33 cellular contexts compared by ENCODE assay signal in genomic region chr16:49128740-49129139, GRCh38.
"Had no signal": no experiment of that assay in that cellular context is flagged by ENCODE, and none has a peak within 500 bp of the region (broad histone marks: within the 10 kb centered on the region; RNA-seq: fewer than 3 reads in every experiment).

No MANE protein-coding gene starts in this region.

- H3K4me3 ChIP-seq: adrenal gland, body of pancreas had no signal

- H3K36me3 ChIP-seq: adrenal gland had no signal

- DNase-seq: activated CD4-positive, alpha-beta memory T cell treated with anti-CD3 and anti-CD28 coated beads, Interleukin-2, amount 10 ng/mL, durations not matched to agents 7 days and 5 days; activated CD4-positive, alpha-beta T cell treated with anti-CD3 and anti-CD28 coated beads for 1 hour; activated CD4-positive, alpha-beta T cell treated with anti-CD3 and anti-CD28 coated beads for 4 hours; activated CD4-positive, alpha-beta T cell treated with anti-CD3 and anti-CD28 coated beads, Interleukin-2, amount 10 ng/mL, durations not matched to agents 7 days and 5 days; activated CD4-positive, alpha-beta T cell treated with anti-CD3 and anti-CD28 coated beads, Interleukin-2, amount 50 U/mL, for 4 hours; activated CD8-positive, alpha-beta memory T cell treated with anti-CD3 and anti-CD28 coated beads, Interleukin-2, amount 50 U/mL, for 48 hours; activated effector memory CD4-positive, alpha-beta T cell treated with Interleukin-2 at 50 U/mL for 16 hours; activated gamma-delta T cell treated with Interleukin-2 at 50 U/mL for 16 hours; activated naive CD4-positive, alpha-beta T cell treated with Interleukin-2 at 50 U/mL for 16 hours; activated naive CD8-positive, alpha-beta T cell treated with anti-CD3 and anti-CD28 coated beads for 36 hours; activated naive CD8-positive, alpha-beta T cell treated with anti-CD3 and anti-CD28 coated beads, Interleukin-2, amount 50 U/mL, for 24 hours; activated T-cell treated with anti-CD3 and anti-CD28 coated beads for 4 hours; activated T-cell treated with anti-CD3 and anti-CD28 coated beads, Interleukin-2, amount 50 U/mL, for 4 hours; adrenal gland; amygdala; aorta; body of pancreas; caudate nucleus; cortex of kidney; dermis blood vessel endothelial cell; effector CD8-positive, alpha-beta T cell; foreskin fibroblast; head of caudate nucleus; hippocampal formation; T-helper 2 cell had no signal

- H3K27ac ChIP-seq: adrenal gland, body of pancreas, epithelial cell of prostate, VCaP had no signal

- H3K27me3 ChIP-seq: adrenal gland, body of pancreas had no signal

- FAIRE-seq: colon, endometrium, endothelial cell of umbilical vein, frontal cortex had no signal

- H3K4me1 ChIP-seq: adrenal gland, body of pancreas had no signal

- ATAC-seq: activated naive CD8-positive, alpha-beta T cell treated with anti-CD3 and anti-CD28 coated beads, Interleukin-2, amount 50 U/mL, for 24 hours; activated T-cell treated with anti-CD3 and anti-CD28 coated beads, Interleukin-2, amount 50 U/mL, for 4 hours; activated T-helper 17 cell treated with anti-CD3 and anti-CD28 coated beads, Interleukin-2, amount 50 U/mL, for 72 hours; body of pancreas; WTC11 had no signal

- H3K9me3 ChIP-seq: adrenal gland, body of pancreas had no signal
